Comparison of ENCODE assay signal across 9 cellular contexts in genomic region chr13:65638572-65639168, GRCh38.
DNase-seq lines count a peak whose midpoint lies in the region; ATAC-seq and TF ChIP-seq lines count a peak whose summit lies in the region.
"Had no signal": no experiment of that assay in that cellular context is flagged by ENCODE, and none has a peak within 500 bp of the region (broad histone marks: within the 10 kb centered on the region; RNA-seq: fewer than 3 reads in every experiment).

No MANE protein-coding gene starts in this region.

- TF ChIP-seq CTCF in AG04450 (IDR thresholded peaks at IDR 0.05; ENCODE audit: low read depth, low read length) = peak; percentile 88
- TF ChIP-seq CTCF in psoas muscle (IDR thresholded peaks at IDR 0.05) = peak; percentile 13

- DNase-seq in AG04450 (ENCODE audit: low read depth, low spot score) = peak; percentile 34
- peak; percentile 72 for DNase-seq in NCI-H82 (lab: John Stamatoyannopoulos, UW)
- peak; percentile 23 to 37 for DNase-seq in erythroblast (lab: John Stamatoyannopoulos, UW)
- DNase-seq in psoas muscle = no peak
- DNase-seq in stimulated activated naive CD4-positive, alpha-beta T cell (lab: John Stamatoyannopoulos, UW) = no peak

- 24 to 32% (median 24%) methylated on average over 2 of the region's 2 CpGs for WGBS in psoas muscle, 3 donors

- intact Hi-C loops in psoas muscle (cut with DNase I) = no loop called here

- POLR2A ChIA-PET in AG04450 (lab: Yijun Ruan, JAX) = no interaction called here

- ATAC-seq in GM18508 (IDR thresholded peaks at IDR 0.05; ENCODE audit: insufficient read depth, unreplicated experiment) = peak; percentile 64
- ATAC-seq in HG03039 (IDR thresholded peaks at IDR 0.05; ENCODE audit: unreplicated experiment) = peak; percentile 85
- no peak for ATAC-seq in psoas muscle
- no peak for ATAC-seq in HG03280 (IDR thresholded peaks at IDR 0.05; ENCODE audit: unreplicated experiment)
- ATAC-seq: mucosa of descending colon had no signal

- H3K27me3 ChIP-seq in AG04450 (ENCODE audit: control insufficient read depth, insufficient read depth, low read length) = no peaks in the 10 kb centered on the region
- H3K27me3 ChIP-seq in psoas muscle (ENCODE audit: insufficient read depth in 3 of 3, low read length in 2 of 3) = no peaks in the 10 kb centered on the region

- H3K27ac ChIP-seq in AG04450 (ENCODE audit: low read depth, low read length) (no peak overlapping the region), psoas muscle (no peak overlapping the region)

- H3K36me3 ChIP-seq in psoas muscle (ENCODE audit: insufficient read depth in 1 of 2, low read depth in 1 of 2) = no peaks in the 10 kb centered on the region

- no peaks in the 10 kb centered on the region for H3K4me1 ChIP-seq in psoas muscle

- TF ChIP-seq POLR2A in erythroblast (IDR thresholded peaks at IDR 0.05; ENCODE audit: low read length) = no peak

- CTCF ChIA-PET in AG04450 (lab: Charles Lee) = interaction anchor here (0.5 to 1.9 kb wide), 26 partner anchors 8 to 1661 kb away, joined by 3 to 42 read pairs (median 3); no protein-coding TSS in a partner anchor

- H3K9me3 ChIP-seq in AG04450 (ENCODE audit: control insufficient read depth, insufficient read depth, low read length) (no peaks in the 10 kb centered on the region), psoas muscle (no peaks in the 10 kb centered on the region)
- H3K9me3 ChIP-seq: mucosa of descending colon had no signal

- H3K4me3 ChIP-seq in AG04450 (ENCODE audit: low read depth, low read length) (no peak overlapping the region), psoas muscle (no peak overlapping the region)
- H3K4me3 ChIP-seq: mucosa of descending colon had no signal

Comparison
In these comparisons a context has a peak if more than half of its experiments do, and no peak if none do; other contexts are left out.
1. DNase-seq: peak in AG04450 (single experiment), NCI-H82 (single experiment) and erythroblast (2 of 2); none in psoas muscle (0 of 2) and stimulated activated naive CD4-positive, alpha-beta T cell (0 of 6).
2. ATAC-seq: peak in GM18508 (single experiment) and HG03039 (single experiment); none in psoas muscle (0 of 4) and HG03280 (single experiment).